ENCODE assay signal across 9 cellular contexts in the genomic region with DNA sequence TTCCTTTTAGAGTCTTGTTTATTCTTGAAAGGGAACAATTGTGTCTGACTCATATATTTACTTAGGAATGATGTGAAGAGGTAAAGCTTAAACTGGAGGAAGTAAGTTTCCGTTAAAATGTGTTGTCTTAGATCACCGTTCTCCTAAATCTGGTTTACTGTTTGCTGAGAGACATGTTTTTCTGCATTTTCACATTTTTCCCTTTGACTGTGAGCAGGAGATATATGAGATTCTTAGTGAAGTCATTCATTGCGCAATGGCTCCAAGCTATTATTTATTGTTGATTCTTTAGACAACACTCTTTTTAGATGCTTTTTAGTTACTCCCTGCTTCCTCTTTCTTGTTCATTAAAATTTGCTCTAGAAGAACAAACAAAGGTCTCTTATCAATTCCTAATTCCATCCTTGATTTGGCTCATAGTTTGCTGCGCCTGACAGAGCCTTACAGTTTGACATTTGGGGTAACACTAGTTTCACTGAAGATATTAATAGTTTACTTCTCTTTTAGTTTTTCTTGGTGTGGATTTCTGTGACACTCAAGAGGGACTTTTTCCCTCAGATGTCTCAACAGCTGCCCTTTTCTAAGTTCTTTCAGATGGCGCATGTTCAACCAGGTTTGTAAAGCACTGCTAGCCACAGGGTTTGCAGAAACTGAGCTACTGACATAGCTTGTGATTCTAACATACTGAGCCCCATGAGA. TPM values are rescaled to one million over a fixed set of nuclear protein-coding genes. Genes with fewer than 3 reads are reported as not detected.
A peak's percentile ranks its signal among the peaks of the same experiment; 100 is the strongest.
DNase-seq lines count a peak whose midpoint lies in the region; ATAC-seq lines count a peak whose summit lies in the region.
"Had no signal": no experiment of that assay in that cellular context is flagged by ENCODE, and none has a peak within 500 bp of the region (broad histone marks: within the 10 kb centered on the region; RNA-seq: fewer than 3 reads in every experiment).

No MANE protein-coding gene starts in this region.

- ATAC-seq in HG03064 (IDR thresholded peaks at IDR 0.05; ENCODE audit: low read depth, unreplicated experiment), result peak; percentile 49
- peak; percentile 91 to 92 for ATAC-seq in stimulated activated naive B cell treated with anti-CD40 and anti-IgM and Interleukin-4, amounts not matched to agents 10 μg/mL and 1 μg/mL and 100 μg/mL, for 72 hours (replicated peaks)

- no peaks in the 10 kb centered on the region for H3K36me3 ChIP-seq in HAP-1 (replicated peaks)

- H3K4me3 Mint-ChIP-seq in stimulated activated naive B cell treated with anti-CD40 and anti-IgM and Interleukin-4, amounts not matched to agents 10 μg/mL and 1 μg/mL and 100 μg/mL, for 72 hours, result peak overlapping the region; percentile 50 to 51
- H3K4me3 Mint-ChIP-seq: endodermal cell had no signal

- peaks cover 56 to 82% of the 10 kb centered on the region in 2 donors for H3K36me3 Mint-ChIP-seq in stimulated activated naive B cell treated with anti-CD40 and anti-IgM and Interleukin-4, amounts not matched to agents 10 μg/mL and 1 μg/mL and 100 μg/mL, for 72 hours

- no peaks in the 10 kb centered on the region for H3K27me3 ChIP-seq in HAP-1 (ENCODE audit: low read depth)

- in situ Hi-C loops in SK-MEL-5 (cut with HindIII; ENCODE audit: low pct_unique_long_range_greater_than_20kb, low sequenced_read_pairs) (no loop called here), HAP-1 (cut with MboI; ENCODE audit: low sequenced_read_pairs) (no loop called here)

- H3K27ac Mint-ChIP-seq in stimulated activated naive B cell treated with anti-CD40 and anti-IgM and Interleukin-4, amounts not matched to agents 10 μg/mL and 1 μg/mL and 100 μg/mL, for 72 hours, result peak overlapping the region; percentile 97
- H3K27ac Mint-ChIP-seq: endodermal cell had no signal

- no peaks in the 10 kb centered on the region for H3K4me1 ChIP-seq in HAP-1

- no peak overlapping the region for H3K4me3 ChIP-seq in HAP-1

- peaks cover 45 to 87% of the 10 kb centered on the region in 2 donors for H3K4me1 Mint-ChIP-seq in stimulated activated naive B cell treated with anti-CD40 and anti-IgM and Interleukin-4, amounts not matched to agents 10 μg/mL and 1 μg/mL and 100 μg/mL, for 72 hours

- no peaks in the 10 kb centered on the region for H3K27me3 Mint-ChIP-seq in stimulated activated naive B cell treated with anti-CD40 and anti-IgM and Interleukin-4, amounts not matched to agents 10 μg/mL and 1 μg/mL and 100 μg/mL, for 72 hours

- DNase-seq in NCI-H510A treated with DMSO at 0.1 percent for 48 hours (lab: John Stamatoyannopoulos, UW), result peak; percentile 3
- DNase-seq in NCI-H510A (lab: John Stamatoyannopoulos, UW), result no peak
- peak; percentile 68 for DNase-seq in SK-MEL-5 (ENCODE audit: low read depth, low spot score)
- DNase-seq in stimulated activated naive B cell treated with anti-CD40 and anti-IgM and Interleukin-4, amounts not matched to agents 10 μg/mL and 1 μg/mL and 100 μg/mL, for 72 hours, result peak; percentile 66
- no peak for DNase-seq in OCI-M2 (lab: John Stamatoyannopoulos, UW; ENCODE audit: unreplicated experiment)
- no peak for DNase-seq in HAP-1 (ENCODE audit: low spot score in 2 of 2)
- no peak for DNase-seq in NK-92 (lab: John Stamatoyannopoulos, UW; ENCODE audit: unreplicated experiment)
- DNase-seq: endodermal cell had no signal

- H3K9me3 Mint-ChIP-seq in stimulated activated naive B cell treated with anti-CD40 and anti-IgM and Interleukin-4, amounts not matched to agents 10 μg/mL and 1 μg/mL and 100 μg/mL, for 72 hours, result peaks cover 0 to 9% of the 10 kb centered on the region in 2 donors
- H3K9me3 Mint-ChIP-seq: endodermal cell had no signal

- H3K9me3 ChIP-seq in HAP-1, result no peaks in the 10 kb centered on the region

RNA-seq across cellular contexts. Expression of a gene that starts 11.4 kb away (rescaled TPM):
- total RNA-seq in SK-MEL-5 (2014; rRNA removed; shearing (Covaris generic)), result not detected in 2 replicates
- polyA plus RNA-seq in SK-MEL-5 (2015; cell fraction: cytosol; rRNA removed), result not detected in 2 replicates
- polyA plus RNA-seq in SK-MEL-5 (2015; cell fraction: nucleus; rRNA removed), result not detected in 2 replicates
- total RNA-seq: endodermal cell had no signal

RNA-seq across cellular contexts. Expression of a gene that starts 39.2 kb away (rescaled TPM):
- total RNA-seq in SK-MEL-5 (2014; rRNA removed; shearing (Covaris generic)), result not detected in 2 replicates
- not detected in 2 replicates for polyA plus RNA-seq in SK-MEL-5 (2015; cell fraction: cytosol; rRNA removed)
- not detected in 2 replicates for polyA plus RNA-seq in SK-MEL-5 (2015; cell fraction: nucleus; rRNA removed)
- total RNA-seq: endodermal cell had no signal

RNA-seq across cellular contexts. Expression of a gene that starts 52.0 kb away (rescaled TPM):
- 3.2 and 5.1 TPM in 2 replicates for total RNA-seq in SK-MEL-5 (2014; rRNA removed; shearing (Covaris generic))
- polyA plus RNA-seq in SK-MEL-5 (2015; cell fraction: cytosol; rRNA removed), result 0.58 and 2.0 TPM in 2 replicates
- polyA plus RNA-seq in SK-MEL-5 (2015; cell fraction: nucleus; rRNA removed), result 52.6 and 60.8 TPM in 2 replicates

Comparison
In these comparisons a context has a peak if more than half of its experiments do, and no peak if none do; other contexts are left out.
1. DNase-seq: peak in NCI-H510A treated with DMSO at 0.1 percent for 48 hours (single experiment), SK-MEL-5 (single experiment) and stimulated activated naive B cell treated with anti-CD40 and anti-IgM and Interleukin-4, amounts not matched to agents 10 μg/mL and 1 μg/mL and 100 μg/mL, for 72 hours (single experiment); none in NCI-H510A (single experiment), OCI-M2 (single experiment), HAP-1 (0 of 2) and NK-92 (single experiment).